In genomic region chr20:57866250-57867106, GRCh38 we compare ENCODE assay signal across 18 cellular contexts.
"Had no signal": no experiment of that assay in that cellular context is flagged by ENCODE, and none has a peak within 500 bp of the region (broad histone marks: within the 10 kb centered on the region; RNA-seq: fewer than 3 reads in every experiment).

No MANE protein-coding gene starts in this region.

- H3K27ac ChIP-seq: brain microvascular endothelial cell, testis had no signal

- H3K36me3 ChIP-seq: brain microvascular endothelial cell had no signal

- ATAC-seq: activated CD8-positive, alpha-beta memory T cell treated with anti-CD3 and anti-CD28 coated beads, Interleukin-2, amount 10 ng/mL, durations not matched to agents 7 days and 5 days; esophagus mucosa; left lobe of liver; stimulated activated naive CD8-positive, alpha-beta T cell treated with anti-CD3 and anti-CD28 coated beads, Interleukin-15, amount 100 ng/mL, for 72 hours had no signal

- H3K4me1 Mint-ChIP-seq: memory B cell had no signal

- H3K27ac Mint-ChIP-seq: activated CD8-positive, alpha-beta memory T cell treated with anti-CD3 and anti-CD28 coated beads, Interleukin-2, amount 10 ng/mL, durations not matched to agents 7 days and 5 days; activated naive CD8-positive, alpha-beta T cell; activated T-cell treated with anti-CD3 and anti-CD28 coated beads, Interleukin-2, amount 50 U/mL, for 24 hours; memory B cell had no signal

- H3K27me3 Mint-ChIP-seq: activated naive CD8-positive, alpha-beta T cell had no signal

- H3K36me3 Mint-ChIP-seq: activated CD8-positive, alpha-beta memory T cell treated with anti-CD3 and anti-CD28 coated beads, Interleukin-2, amount 10 ng/mL, durations not matched to agents 7 days and 5 days; activated naive CD8-positive, alpha-beta T cell; memory B cell had no signal

- H3K4me3 ChIP-seq: testis had no signal

- H3K27me3 ChIP-seq: brain microvascular endothelial cell, testis had no signal

- DNase-seq: activated CD4-positive, alpha-beta T cell treated with anti-CD3 and anti-CD28 coated beads, Interleukin-2, amount 50 U/mL, for 48 hours; activated CD4-positive, CD25-positive, alpha-beta regulatory T cell treated with anti-CD3 and anti-CD28 coated beads, Interleukin-2, amount 50 U/mL, for 72 hours; activated effector memory CD4-positive, alpha-beta T cell treated with anti-CD3 and anti-CD28 coated beads, Interleukin-2, amount 50 U/mL, for 16 hours; activated T-cell treated with anti-CD3 and anti-CD28 coated beads, Interleukin-2, amount 50 U/mL, for 24 hours; amygdala; brain microvascular endothelial cell; cerebellar nuclear complex; dermis blood vessel endothelial cell; glutamatergic neuron; stimulated activated CD4-positive, alpha-beta T cell treated with anti-CD3 and anti-CD28 coated beads, Interleukin-4, amount 100 ng/mL, for 4 hours; stimulated activated naive CD8-positive, alpha-beta T cell treated with anti-CD3 and anti-CD28 coated beads, Interleukin-15, amount 100 ng/mL, for 72 hours; T-helper 2 cell; testis had no signal

- H3K4me3 Mint-ChIP-seq: activated CD8-positive, alpha-beta memory T cell treated with anti-CD3 and anti-CD28 coated beads, Interleukin-2, amount 10 ng/mL, durations not matched to agents 7 days and 5 days; activated T-cell treated with anti-CD3 and anti-CD28 coated beads, Interleukin-2, amount 50 U/mL, for 24 hours; memory B cell; stimulated activated naive CD8-positive, alpha-beta T cell treated with anti-CD3 and anti-CD28 coated beads, Interleukin-15, amount 100 ng/mL, for 72 hours had no signal

- H3K9me3 ChIP-seq: testis had no signal

- H3K9me3 Mint-ChIP-seq: activated T-cell treated with anti-CD3 and anti-CD28 coated beads, Interleukin-2, amount 50 U/mL, for 24 hours; memory B cell; stimulated activated naive CD8-positive, alpha-beta T cell treated with anti-CD3 and anti-CD28 coated beads, Interleukin-15, amount 100 ng/mL, for 72 hours had no signal
